ENCODE assay signal across 6 cellular contexts in genomic region chr17:75130059-75130631, GRCh38. TPM values are rescaled to one million over a fixed set of nuclear protein-coding genes. Genes with fewer than 3 reads are reported as not detected.
DNase-seq lines count a peak whose midpoint lies in the region; ATAC-seq and TF ChIP-seq lines count a peak whose summit lies in the region.

No MANE protein-coding gene starts in this region.

- peaks cover 12% of the 10 kb centered on the region for H3K4me1 Mint-ChIP-seq in chondrocyte (ENCODE audit: low read depth)

- H4K20me1 ChIP-seq in Karpas-422 (ENCODE audit: insufficient read depth, low read depth, low read length): peaks cover 11% of the 10 kb centered on the region; the same call in 1 of the 2 replicates

- peaks cover 36% of the 10 kb centered on the region for H3K4me1 ChIP-seq in Karpas-422 (ENCODE audit: low read length)

- no peak overlapping the region for H2AFZ ChIP-seq in Karpas-422 (ENCODE audit: low read length)

- H3K9me3 ChIP-seq in Karpas-422 (ENCODE audit: low read length): no peaks in the 10 kb centered on the region

- H3K4me2 ChIP-seq in Karpas-422 (ENCODE audit: low read depth, low read length, poor library complexity, severe bottlenecking): peak overlapping the region; percentile 92

- H3K9me2 ChIP-seq in Karpas-422 (replicated peaks; ENCODE audit: insufficient read depth, low read length): no peaks in the 10 kb centered on the region

- H3K27me3 Mint-ChIP-seq in chondrocyte (ENCODE audit: low read depth): no peaks in the 10 kb centered on the region

- no peaks in the 10 kb centered on the region for H3K27me3 ChIP-seq in Karpas-422 (ENCODE audit: low read length)

- H3K4me3 ChIP-seq in Karpas-422 (ENCODE audit: low read length) (peak overlapping the region; percentile 99), retinal pigment epithelial cell (ENCODE audit: low read length) (peak overlapping the region; percentile 73)

- H3K27ac ChIP-seq in Karpas-422 (ENCODE audit: low read length): no peak overlapping the region

- DNase-seq in Karpas-422 (no peak), chondrocyte (ENCODE audit: low spot score) (peak; percentile 92), retinal pigment epithelial cell (ENCODE audit: low read depth) (no peak), KG1 (lab: John Stamatoyannopoulos, UW) (no peak), head of caudate nucleus (no peak)

- TF ChIP-seq CTCF in chondrocyte (IDR thresholded peaks at IDR 0.05) (no peak), retinal pigment epithelial cell (conservative IDR thresholded peaks at IDR 0.05; ENCODE audit: low read depth, low read length) (no peak)

- H3K27ac Mint-ChIP-seq in chondrocyte (ENCODE audit: unreplicated experiment): no peak overlapping the region

- peak overlapping the region; percentile 85 for H3K4me3 Mint-ChIP-seq in chondrocyte (ENCODE audit: unreplicated experiment)

- H3K79me2 ChIP-seq in Karpas-422 (ENCODE audit: low read length): peaks cover 24% of the 10 kb centered on the region

- H3K9me3 Mint-ChIP-seq in chondrocyte (ENCODE audit: low read depth): no peaks in the 10 kb centered on the region

- peak overlapping the region; percentile 99 for H3K9ac ChIP-seq in Karpas-422 (ENCODE audit: low read length)

- H3K36me3 ChIP-seq in Karpas-422 (ENCODE audit: insufficient read depth, low read length): peaks cover 7% of the 10 kb centered on the region

- peaks cover 3% of the 10 kb centered on the region for H3K36me3 Mint-ChIP-seq in chondrocyte (ENCODE audit: low read depth)

- ATAC-seq in HG02884 (IDR thresholded peaks at IDR 0.05; ENCODE audit: unreplicated experiment): no peak

- intact Hi-C loops in head of caudate nucleus (cut with DNase I): no loop called here

RNA-seq across cellular contexts. Expression of gene NT5C, which starts 1.4 kb away (rescaled TPM):
- 43.6 and 174 TPM in 2 replicates for total RNA-seq in Karpas-422 (2014; rRNA removed; shearing (Covaris generic); ENCODE audit: low replicate concordance)
- 23.3 to 31.2 TPM (median 30.4 TPM) in 3 replicates for total RNA-seq in chondrocyte

RNA-seq across cellular contexts. Expression of gene ARMC7, which starts 20.4 kb away (rescaled TPM):
- 6.1 and 12.8 TPM in 2 replicates for total RNA-seq in Karpas-422 (2014; rRNA removed; shearing (Covaris generic); ENCODE audit: low replicate concordance)
- total RNA-seq in chondrocyte: 10.8 to 12.3 TPM (median 12.1 TPM) in 3 replicates

RNA-seq across cellular contexts. Expression of gene JPT1, which starts 24.2 kb away (rescaled TPM):
- total RNA-seq in Karpas-422 (2014; rRNA removed; shearing (Covaris generic); ENCODE audit: low replicate concordance): 98.2 and 159 TPM in 2 replicates
- 78.6 to 90.4 TPM (median 86.4 TPM) in 3 replicates for total RNA-seq in chondrocyte

RNA-seq across cellular contexts. Expression of gene SLC16A5, which starts 42.4 kb away (rescaled TPM):
- not detected in 2 replicates for total RNA-seq in Karpas-422 (2014; rRNA removed; shearing (Covaris generic); ENCODE audit: low replicate concordance)
- 2.1 to 3.0 TPM (median 3.0 TPM) in 3 replicates for total RNA-seq in chondrocyte

RNA-seq across cellular contexts. Expression of gene SUMO2, which starts 52.6 kb away (rescaled TPM):
- 136 and 177 TPM in 2 replicates for total RNA-seq in Karpas-422 (2014; rRNA removed; shearing (Covaris generic); ENCODE audit: low replicate concordance)
- total RNA-seq in chondrocyte: 307 to 347 TPM (median 312 TPM) in 3 replicates
